ENCODE assay signal across 8 cellular contexts in genomic region chr14:49173765-49174373, GRCh38.
A peak's percentile ranks its signal among the peaks of the same experiment; 100 is the strongest.
DNase-seq lines count a peak whose midpoint lies in the region; ATAC-seq lines count a peak whose summit lies in the region.

No MANE protein-coding gene starts in this region.

- H3K4me1 ChIP-seq in right cardiac atrium (ENCODE audit: control insufficient read depth, insufficient read depth, low read length), result no peaks in the 10 kb centered on the region

- no peaks in the 10 kb centered on the region for H3K4me1 Mint-ChIP-seq in activated CD4-positive, alpha-beta memory T cell treated with anti-CD3 and anti-CD28 coated beads for 36 hours (ENCODE audit: low read depth)

- H3K27me3 Mint-ChIP-seq in activated CD4-positive, alpha-beta memory T cell treated with anti-CD3 and anti-CD28 coated beads for 36 hours, result no peaks in the 10 kb centered on the region

- H3K9me3 Mint-ChIP-seq in activated CD4-positive, alpha-beta memory T cell treated with anti-CD3 and anti-CD28 coated beads for 36 hours, result peaks cover 7% of the 10 kb centered on the region

- no peaks in the 10 kb centered on the region for H3K9me3 ChIP-seq in right cardiac atrium (ENCODE audit: control insufficient read depth, low read length)

- WGBS in right cardiac atrium, result 19% methylated on average over 3 of the region's 3 CpGs

- H3K27ac Mint-ChIP-seq in activated CD4-positive, alpha-beta memory T cell treated with anti-CD3 and anti-CD28 coated beads for 36 hours, result no peak overlapping the region

- peak; percentile 8 for DNase-seq in DMS79 treated with DMSO at 0.1 percent for 48 hours (lab: John Stamatoyannopoulos, UW)
- no peak for DNase-seq in DMS79 (lab: John Stamatoyannopoulos, UW)
- peak; percentile 57 for DNase-seq in NCI-H446 treated with DMSO at 0.1 percent for 48 hours (lab: John Stamatoyannopoulos, UW)
- DNase-seq in activated CD4-positive, alpha-beta memory T cell treated with anti-CD3 and anti-CD28 coated beads for 36 hours, result peak; percentile 46
- peak in 2 of 3 donors; percentile 12 to 57 for DNase-seq in right cardiac atrium
- peak; percentile 12 to 37 for DNase-seq in stimulated activated CD4-positive, alpha-beta T cell treated with anti-CD3 and anti-CD28 coated beads, Interleukin-4, amount 100 ng/mL, for 48 hours (ENCODE audit: low read depth in 2 of 2)

- H3K36me3 Mint-ChIP-seq in activated CD4-positive, alpha-beta memory T cell treated with anti-CD3 and anti-CD28 coated beads for 36 hours, result no peaks in the 10 kb centered on the region

- H3K27me3 ChIP-seq in right cardiac atrium (ENCODE audit: control insufficient read depth, insufficient read depth), result no peaks in the 10 kb centered on the region

- POLR2A ChIA-PET in activated CD4-positive, alpha-beta memory T cell treated with anti-CD3 and anti-CD28 coated beads for 36 hours (lab: Charles Lee), result no interaction called here

- peak; percentile 100 for ATAC-seq in GM19463 (IDR thresholded peaks at IDR 0.05; ENCODE audit: unreplicated experiment)
- peak; percentile 99 for ATAC-seq in HG03432 (IDR thresholded peaks at IDR 0.05; ENCODE audit: unreplicated experiment)
- peak in 1 of 2 donors; percentile 76 for ATAC-seq in right cardiac atrium

- H3K4me3 ChIP-seq in right cardiac atrium (ENCODE audit: low read length), result no peak overlapping the region

- CTCF ChIA-PET in activated CD4-positive, alpha-beta memory T cell treated with anti-CD3 and anti-CD28 coated beads for 36 hours (lab: Charles Lee), result interaction anchor here (1.1 kb wide), 1 partner anchor 52 kb away, joined by 3 read pairs; no protein-coding TSS in a partner anchor

- H3K4me3 Mint-ChIP-seq in activated CD4-positive, alpha-beta memory T cell treated with anti-CD3 and anti-CD28 coated beads for 36 hours, result no peak overlapping the region

- H3K27ac ChIP-seq in right cardiac atrium (ENCODE audit: low read length), result no peak overlapping the region

- intact Hi-C loops in activated CD4-positive, alpha-beta memory T cell treated with anti-CD3 and anti-CD28 coated beads for 36 hours (cut with micrococcal nuclease), result no loop called here
- intact Hi-C loops in right cardiac atrium (cut with DNase I), result no loop called here
